In the genomic region with DNA sequence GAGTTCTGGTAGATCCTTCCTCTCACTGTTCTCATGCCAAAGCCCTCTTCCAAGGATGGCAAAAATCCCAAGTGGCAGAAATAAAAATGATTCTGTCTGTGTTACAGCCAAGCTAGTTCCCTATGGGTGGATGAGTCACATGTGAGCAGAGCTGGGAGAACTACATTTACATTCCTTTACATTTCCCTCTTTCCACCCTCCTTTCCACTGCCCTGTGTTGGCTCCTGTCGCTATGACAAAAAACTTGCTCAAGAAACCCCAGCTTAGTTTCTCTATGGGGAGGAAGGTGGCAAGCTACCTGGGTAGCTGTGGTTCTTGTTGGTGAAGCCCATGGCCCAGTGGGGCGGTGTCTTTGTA, we compare ENCODE assay signal across 16 cellular contexts. TPM values are rescaled to one million over a fixed set of nuclear protein-coding genes. Genes with fewer than 3 reads are reported as not detected.
DNase-seq lines count a peak whose midpoint lies in the region; ATAC-seq, FAIRE-seq and TF ChIP-seq lines count a peak whose summit lies in the region.
"Had no signal": no experiment of that assay in that cellular context is flagged by ENCODE, and none has a peak within 500 bp of the region (broad histone marks: within the 10 kb centered on the region; RNA-seq: fewer than 3 reads in every experiment).

No MANE protein-coding gene starts in this region.

- no peak for TF ChIP-seq CTCF in H1 (IDR thresholded peaks at IDR 0.05; ENCODE audit: control extremely low read depth in 1 of 3, insufficient read depth in 1 of 3, low read depth in 1 of 3, low read length in 3 of 3)

- H3K27ac ChIP-seq in H1 (ENCODE audit: low read depth, low read length) (0 out of 2 replicates have a peak overlapping the region, but pooled peaks have one; percentile 42), mesenchymal stem cell (ENCODE audit: low read length, poor library complexity, severe bottlenecking) (no peak overlapping the region)
- H3K27ac ChIP-seq: right atrium auricular region, upper lobe of left lung had no signal

- peak overlapping the region in 1 of 4 experiments; percentile 27; a peak in 2 of 7 replicates for H3K9ac ChIP-seq in H1 (replicated peaks in 1 of 4; ENCODE audit: extremely low read depth in 1 of 4, low read depth in 3 of 4, low read length in 3 of 4)
- peak overlapping the region; percentile 22 for H3K9ac ChIP-seq in mesenchymal stem cell (ENCODE audit: low read length)

- H4K5ac ChIP-seq in H1 (ENCODE audit: insufficient read length, low read depth, low read length) = no peak overlapping the region

- H2AFZ ChIP-seq in H1 (ENCODE audit: low read length) = peak overlapping the region; percentile 78
- H2AFZ ChIP-seq in mesenchymal stem cell (ENCODE audit: low read depth, low read length) = no peak overlapping the region

- peak; percentile 28 for FAIRE-seq in H1 (lab: Jason Lieb, UNC)

- POLR2A ChIA-PET in H1 (lab: Charles Lee; ENCODE audit: partially characterized antibody) = interaction anchor here (0.6 to 2.5 kb wide), 5 partner anchors 10 to 806 kb away, joined by 3 to 16 read pairs (median 4); a partner anchor contains a TSS

- no peak overlapping the region for H3K4ac ChIP-seq in H1 (replicated peaks; ENCODE audit: insufficient read length, low read depth, low read length)
- H3K4ac ChIP-seq in mesenchymal stem cell (ENCODE audit: low read depth in 1 of 2, low read length in 2 of 2) = no peak overlapping the region

- H3K79me2 ChIP-seq in H1 (ENCODE audit: control insufficient read depth in 1 of 2, insufficient read depth in 2 of 2, low read length in 2 of 2) = no peaks in the 10 kb centered on the region

- H3K79me1 ChIP-seq in H1 (ENCODE audit: low read depth, low read length) = no peaks in the 10 kb centered on the region
- no peaks in the 10 kb centered on the region for H3K79me1 ChIP-seq in mesenchymal stem cell (replicated peaks; ENCODE audit: low read length, poor library complexity, severe bottlenecking)

- H2BK15ac ChIP-seq in H1 (ENCODE audit: low read length) (peak overlapping the region; percentile 53; the same call in 1 of the 2 replicates), mesenchymal stem cell (ENCODE audit: low read depth, poor library complexity, severe bottlenecking) (no peak overlapping the region)

- H3K4me2 ChIP-seq in H1 (ENCODE audit: insufficient read depth in 1 of 2, low read depth in 2 of 2, low read length in 2 of 2) (peak overlapping the region; percentile 44 to 54), mesenchymal stem cell (ENCODE audit: low read length, poor library complexity, severe bottlenecking) (no peak overlapping the region)

- H3K18ac ChIP-seq in H1 (ENCODE audit: extremely low read depth, low read length) = peak overlapping the region; percentile 65; the same call in 1 of the 2 replicates
- peak overlapping the region in 1 of 2 experiments; percentile 28 for H3K18ac ChIP-seq in mesenchymal stem cell (ENCODE audit: low read depth in 1 of 2, low read length in 2 of 2)

- H3K23ac ChIP-seq in H1 (ENCODE audit: insufficient read length) (no peak overlapping the region), mesenchymal stem cell (ENCODE audit: low read length in 2 of 2) (no peak overlapping the region)

- H3K4me3 ChIP-seq in H1 (ENCODE audit: extremely low read depth in 1 of 4, insufficient read depth in 2 of 4, low read depth in 3 of 4, low read length in 4 of 4) (no peak overlapping the region), mesenchymal stem cell (ENCODE audit: insufficient read depth in 1 of 2, low read depth in 1 of 2, low read length in 2 of 2) (peak overlapping the region in 1 of 2 experiments; percentile 3)
- H3K4me3 ChIP-seq: right atrium auricular region, upper lobe of left lung had no signal

- H3K14ac ChIP-seq in H1 (ENCODE audit: insufficient read length) = no peak overlapping the region
- H3K14ac ChIP-seq in mesenchymal stem cell (ENCODE audit: low read length in 2 of 2) = no peak overlapping the region

- H2BK12ac ChIP-seq in H1 (ENCODE audit: low read depth, low read length) (peak overlapping the region; percentile 93; the same call in 1 of the 2 replicates), mesenchymal stem cell (ENCODE audit: low read length in 2 of 2) (no peak overlapping the region)

- H4K8ac ChIP-seq in H1 (ENCODE audit: extremely low read depth, insufficient read depth, low read length) (no peak overlapping the region), mesenchymal stem cell (ENCODE audit: low read length) (no peak overlapping the region)

- CTCF ChIA-PET in H1 (lab: Charles Lee; ENCODE audit: partially characterized antibody) = interaction anchor here (0.5 to 21.5 kb wide), 8 partner anchors 15 to 185 kb away, joined by 3 to 247 read pairs (median 4); a partner anchor contains a TSS

- H2BK5ac ChIP-seq in H1 (ENCODE audit: low read depth, low read length) = peak overlapping the region; percentile 37; the same call in 1 of the 2 replicates
- no peak overlapping the region for H2BK5ac ChIP-seq in mesenchymal stem cell (ENCODE audit: low read depth, low read length, poor library complexity, severe bottlenecking)

- H2AK5ac ChIP-seq in H1 (ENCODE audit: low read depth, low read length) (no peak overlapping the region), mesenchymal stem cell (ENCODE audit: low read length, severe bottlenecking) (no peak overlapping the region)

- no peaks in the 10 kb centered on the region for H3K27me3 ChIP-seq in H1 (replicated peaks in 1 of 4; ENCODE audit: control insufficient read depth in 3 of 4, extremely low read depth in 1 of 4, insufficient read depth in 3 of 4, low read length in 3 of 4)
- peaks cover 0 to 18% of the 10 kb centered on the region in 2 experiments for H3K27me3 ChIP-seq in mesenchymal stem cell (ENCODE audit: control insufficient read depth in 1 of 2, insufficient read depth in 1 of 2, low read length in 2 of 2)
- H3K27me3 ChIP-seq: right atrium auricular region, upper lobe of left lung had no signal

- TF ChIP-seq POLR2A in H1 (IDR thresholded peaks at IDR 0.05; ENCODE audit: control extremely low read depth in 1 of 2, low read depth in 2 of 2, low read length in 2 of 2) = no peak

- H3K4me1 ChIP-seq in H1 (replicated peaks in 1 of 4; ENCODE audit: control insufficient read depth in 3 of 4, insufficient read depth in 4 of 4, low read length in 3 of 4) (peaks cover 2 to 7% (median 5%) of the 10 kb centered on the region in 4 experiments; a peak in 6 of 7 replicates), mesenchymal stem cell (ENCODE audit: control insufficient read depth, insufficient read depth, low read depth, low read length) (no peaks in the 10 kb centered on the region)
- H3K4me1 ChIP-seq: right atrium auricular region, upper lobe of left lung had no signal

- no peak overlapping the region for H2BK20ac ChIP-seq in H1 (ENCODE audit: low read length)

- no peak for TF ChIP-seq RAD21 in H1 (IDR thresholded peaks at IDR 0.05 in 1 of 2, conservative IDR thresholded peaks at IDR 0.05 in 1 of 2; ENCODE audit: low read depth in 2 of 2, low read length in 2 of 2)

- H3K56ac ChIP-seq in H1 (replicated peaks; ENCODE audit: insufficient read length, low read depth, low read length) = no peak overlapping the region

- H3K36me3 ChIP-seq in H1 (ENCODE audit: control insufficient read depth in 2 of 4, insufficient read depth in 4 of 4, low read length in 3 of 4) = no peaks in the 10 kb centered on the region
- no peaks in the 10 kb centered on the region for H3K36me3 ChIP-seq in mesenchymal stem cell (ENCODE audit: control insufficient read depth in 1 of 2, insufficient read depth in 2 of 2, low read depth in 1 of 2, low read length in 2 of 2)
- H3K36me3 ChIP-seq: right atrium auricular region, upper lobe of left lung had no signal

- H4K20me1 ChIP-seq in H1 (replicated peaks in 1 of 2; ENCODE audit: control insufficient read depth in 1 of 2, insufficient read depth in 2 of 2, low read length in 2 of 2) = no peaks in the 10 kb centered on the region

- ATAC-seq in HG02678 (IDR thresholded peaks at IDR 0.05; ENCODE audit: unreplicated experiment) (no peak), HG03469 (IDR thresholded peaks at IDR 0.05; ENCODE audit: unreplicated experiment) (no peak)

- no peaks in the 10 kb centered on the region for H3K9me3 ChIP-seq in H1 (ENCODE audit: insufficient read depth in 2 of 2, low read depth in 1 of 2, low read length in 1 of 2)
- H3K9me3 ChIP-seq in mesenchymal stem cell (ENCODE audit: control insufficient read depth, low read length) = no peaks in the 10 kb centered on the region
- H3K9me3 ChIP-seq: right atrium auricular region, upper lobe of left lung had no signal

- 36% methylated on average over 2 of the region's 2 CpGs; no CpG with 5 or more reads in 1 of the 2 experiments for WGBS in H1 (ENCODE audit: extremely low coverage in 1 of 2, insufficient coverage in 1 of 2, insufficient read length in 1 of 2, insufficient replicate concordance in 2 of 2, low coverage in 1 of 2, low lambda C conversion rate in 2 of 2, missing lambda C conversion rate in 1 of 2), 2 experiments
- 47% methylated on average over 2 of the region's 2 CpGs for WGBS in mesenchymal stem cell

- H3K23me2 ChIP-seq in H1 (ENCODE audit: low read depth, low read length) = no peaks in the 10 kb centered on the region

- DNase-seq in Daoy (ENCODE audit: low read depth) (peak; percentile 65), NCI-H226 (peak; percentile 82), H1 (ENCODE audit: low read depth in 1 of 2, low spot score in 2 of 2) (no peak), mesenchymal stem cell (peak; percentile 72), T-helper 2 cell (no peak), NCI-H345 (lab: John Stamatoyannopoulos, UW) (no peak)
- DNase-seq: activated naive CD4-positive, alpha-beta T cell treated with anti-CD3 and anti-CD28 coated beads, Interleukin-2, amount 50 U/mL, for 16 hours; CD4-positive, alpha-beta memory T cell; cortex of kidney; NCI-H1092 treated with DMSO at 0.1 percent for 48 hours; NCI-H774; SW 1271 had no signal

- no peak for TF ChIP-seq EP300 in H1 (IDR thresholded peaks at IDR 0.05; ENCODE audit: borderline replicate concordance in 1 of 2, low read depth in 2 of 2, low read length in 2 of 2)

- H4K91ac ChIP-seq in H1 (replicated peaks; ENCODE audit: insufficient read length, low read length) (no peak overlapping the region), mesenchymal stem cell (ENCODE audit: low read length) (no peak overlapping the region)

- H2BK120ac ChIP-seq in H1 (replicated peaks; ENCODE audit: low read depth, low read length) = no peak overlapping the region
- peak overlapping the region; percentile 34 for H2BK120ac ChIP-seq in mesenchymal stem cell (ENCODE audit: low read depth, low read length)

RNA-seq across cellular contexts. Expression of a gene that starts 10.2 kb away (rescaled TPM):
- total RNA-seq in Daoy (2014; rRNA removed; shearing (Covaris generic)) = 19.4 and 23.1 TPM in 2 replicates
- total RNA-seq in H1 (2021; fragmentation: NEBNext Ultra II Directional; extraction: Animal tissue kit (Norgen Biotek cat#: 25700)) = 65.2 and 70.7 TPM in 2 replicates
- polyA plus RNA-seq in H1 (2011; rRNA removed) = 97.2 and 112 TPM in 2 replicates
- 130 TPM for polyA plus RNA-seq in H1 (2011; cell fraction: cytosol; rRNA removed)
- 209 TPM for polyA plus RNA-seq in H1 (2011; cell fraction: nucleus; rRNA removed)
- 122 to 126 TPM (median 125 TPM) in 4 replicates for polyA plus RNA-seq in H1 (2012, experiment 1 of 2)
- 123 TPM for polyA plus RNA-seq in H1 (2012, experiment 2 of 2)
- 56.8 TPM for polyA plus RNA-seq in H1 (2013, experiment 1 of 2)
- polyA plus RNA-seq in H1 (2013, experiment 2 of 2) = 53.9 TPM
- 82.9 and 91.7 TPM in 2 replicates for polyA minus RNA-seq in H1 (2011; rRNA and poly(A)+ RNA removed)
- polyA minus RNA-seq in H1 (2011; cell fraction: cytosol; rRNA and poly(A)+ RNA removed) = 45.6 TPM
- polyA minus RNA-seq in H1 (2011; cell fraction: nucleus; rRNA and poly(A)+ RNA removed) = 87.7 TPM
- polyA plus RNA-seq in mesenchymal stem cell (2013, experiment 1 of 2) = 32.7 TPM
- 30.8 TPM for polyA plus RNA-seq in mesenchymal stem cell (2013, experiment 2 of 2)

RNA-seq across cellular contexts. Expression of a gene that starts 18.4 kb away (rescaled TPM):
- total RNA-seq in Daoy (2014; rRNA removed; shearing (Covaris generic)) = 32.5 and 38.2 TPM in 2 replicates
- total RNA-seq in H1 (2021; fragmentation: NEBNext Ultra II Directional; extraction: Animal tissue kit (Norgen Biotek cat#: 25700)) = 47.2 and 59.3 TPM in 2 replicates
- polyA plus RNA-seq in H1 (2011; rRNA removed) = 23.8 and 40.4 TPM in 2 replicates
- 48.2 TPM for polyA plus RNA-seq in H1 (2011; cell fraction: cytosol; rRNA removed)
- polyA plus RNA-seq in H1 (2011; cell fraction: nucleus; rRNA removed) = 53.1 TPM
- polyA plus RNA-seq in H1 (2012, experiment 1 of 2) = 42.7 to 57.4 TPM (median 54.6 TPM) in 4 replicates
- polyA plus RNA-seq in H1 (2012, experiment 2 of 2) = 30.2 TPM
- 18.7 TPM for polyA plus RNA-seq in H1 (2013, experiment 1 of 2)
- polyA plus RNA-seq in H1 (2013, experiment 2 of 2) = 19.4 TPM
- polyA minus RNA-seq in H1 (2011; rRNA and poly(A)+ RNA removed) = 13.8 and 17.7 TPM in 2 replicates
- polyA minus RNA-seq in H1 (2011; cell fraction: cytosol; rRNA and poly(A)+ RNA removed) = 36.3 TPM
- 25.6 TPM for polyA minus RNA-seq in H1 (2011; cell fraction: nucleus; rRNA and poly(A)+ RNA removed)
- 13.3 TPM for polyA plus RNA-seq in mesenchymal stem cell (2013, experiment 1 of 2)
- 13.7 TPM for polyA plus RNA-seq in mesenchymal stem cell (2013, experiment 2 of 2)

RNA-seq across cellular contexts. Expression of a gene that starts 27.9 kb away (rescaled TPM):
- total RNA-seq in Daoy (2014; rRNA removed; shearing (Covaris generic)) = 83.8 and 92.1 TPM in 2 replicates
- 50.0 and 50.2 TPM in 2 replicates for total RNA-seq in H1 (2021; fragmentation: NEBNext Ultra II Directional; extraction: Animal tissue kit (Norgen Biotek cat#: 25700))
- polyA plus RNA-seq in H1 (2011; rRNA removed) = 64.0 and 107 TPM in 2 replicates
- 87.8 TPM for polyA plus RNA-seq in H1 (2011; cell fraction: cytosol; rRNA removed)
- 162 TPM for polyA plus RNA-seq in H1 (2011; cell fraction: nucleus; rRNA removed)
- polyA plus RNA-seq in H1 (2012, experiment 1 of 2) = 56.0 to 96.2 TPM (median 61.7 TPM) in 4 replicates
- polyA plus RNA-seq in H1 (2012, experiment 2 of 2) = 155 TPM
- 39.1 TPM for polyA plus RNA-seq in H1 (2013, experiment 1 of 2)
- polyA plus RNA-seq in H1 (2013, experiment 2 of 2) = 37.9 TPM
- 98.7 and 104 TPM in 2 replicates for polyA minus RNA-seq in H1 (2011; rRNA and poly(A)+ RNA removed)
- 34.2 TPM for polyA minus RNA-seq in H1 (2011; cell fraction: cytosol; rRNA and poly(A)+ RNA removed)
- polyA minus RNA-seq in H1 (2011; cell fraction: nucleus; rRNA and poly(A)+ RNA removed) = 96.4 TPM
- 41.6 TPM for polyA plus RNA-seq in mesenchymal stem cell (2013, experiment 1 of 2)
- polyA plus RNA-seq in mesenchymal stem cell (2013, experiment 2 of 2) = 39.9 TPM

RNA-seq across cellular contexts. Expression of a gene that starts 44.0 kb away (rescaled TPM):
- 18.2 and 33.8 TPM in 2 replicates for total RNA-seq in Daoy (2014; rRNA removed; shearing (Covaris generic))
- total RNA-seq in H1 (2021; fragmentation: NEBNext Ultra II Directional; extraction: Animal tissue kit (Norgen Biotek cat#: 25700)) = 17.8 and 18.9 TPM in 2 replicates
- polyA plus RNA-seq in H1 (2011; rRNA removed) = 19.8 and 24.4 TPM in 2 replicates
- 13.4 TPM for polyA plus RNA-seq in H1 (2011; cell fraction: cytosol; rRNA removed)
- polyA plus RNA-seq in H1 (2011; cell fraction: nucleus; rRNA removed) = 39.9 TPM
- polyA plus RNA-seq in H1 (2012, experiment 1 of 2) = 12.4 to 23.5 TPM (median 21.2 TPM) in 4 replicates
- 14.1 TPM for polyA plus RNA-seq in H1 (2012, experiment 2 of 2)
- 21.3 TPM for polyA plus RNA-seq in H1 (2013, experiment 1 of 2)
- 21.1 TPM for polyA plus RNA-seq in H1 (2013, experiment 2 of 2)
- 21.8 and 29.4 TPM in 2 replicates for polyA minus RNA-seq in H1 (2011; rRNA and poly(A)+ RNA removed)
- polyA minus RNA-seq in H1 (2011; cell fraction: cytosol; rRNA and poly(A)+ RNA removed) = 19.7 TPM
- polyA minus RNA-seq in H1 (2011; cell fraction: nucleus; rRNA and poly(A)+ RNA removed) = 36.9 TPM
- 33.5 TPM for polyA plus RNA-seq in mesenchymal stem cell (2013, experiment 1 of 2)
- polyA plus RNA-seq in mesenchymal stem cell (2013, experiment 2 of 2) = 31.7 TPM

RNA-seq across cellular contexts. Expression of a gene that starts 53.2 kb away (rescaled TPM):
- 2.2 and 2.3 TPM in 2 replicates for total RNA-seq in Daoy (2014; rRNA removed; shearing (Covaris generic))
- total RNA-seq in H1 (2021; fragmentation: NEBNext Ultra II Directional; extraction: Animal tissue kit (Norgen Biotek cat#: 25700)) = 19.9 and 21.2 TPM in 2 replicates
- 42.1 and 51.5 TPM in 2 replicates for polyA plus RNA-seq in H1 (2011; rRNA removed)
- polyA plus RNA-seq in H1 (2011; cell fraction: cytosol; rRNA removed) = 39.9 TPM
- 58.5 TPM for polyA plus RNA-seq in H1 (2011; cell fraction: nucleus; rRNA removed)
- polyA plus RNA-seq in H1 (2012, experiment 1 of 2) = 24.9 to 28.6 TPM (median 27.6 TPM) in 4 replicates
- polyA plus RNA-seq in H1 (2012, experiment 2 of 2) = 19.2 TPM
- polyA plus RNA-seq in H1 (2013, experiment 1 of 2) = 11.7 TPM
- 11.6 TPM for polyA plus RNA-seq in H1 (2013, experiment 2 of 2)
- 34.2 and 36.4 TPM in 2 replicates for polyA minus RNA-seq in H1 (2011; rRNA and poly(A)+ RNA removed)
- 18.3 TPM for polyA minus RNA-seq in H1 (2011; cell fraction: cytosol; rRNA and poly(A)+ RNA removed)
- 18.3 TPM for polyA minus RNA-seq in H1 (2011; cell fraction: nucleus; rRNA and poly(A)+ RNA removed)
- polyA plus RNA-seq in mesenchymal stem cell (2013, experiment 1 of 2) = 21.5 TPM
- polyA plus RNA-seq in mesenchymal stem cell (2013, experiment 2 of 2) = 20.0 TPM

Comparison
In these comparisons a context has a peak if more than half of its experiments do, and no peak if none do; other contexts are left out.
1. DNase-seq: peak in Daoy (single experiment), NCI-H226 (single experiment) and mesenchymal stem cell (single experiment); none in H1 (0 of 2), T-helper 2 cell (0 of 5) and NCI-H345 (single experiment).